24 cellular contexts compared by ENCODE assay signal in the genomic region with DNA sequence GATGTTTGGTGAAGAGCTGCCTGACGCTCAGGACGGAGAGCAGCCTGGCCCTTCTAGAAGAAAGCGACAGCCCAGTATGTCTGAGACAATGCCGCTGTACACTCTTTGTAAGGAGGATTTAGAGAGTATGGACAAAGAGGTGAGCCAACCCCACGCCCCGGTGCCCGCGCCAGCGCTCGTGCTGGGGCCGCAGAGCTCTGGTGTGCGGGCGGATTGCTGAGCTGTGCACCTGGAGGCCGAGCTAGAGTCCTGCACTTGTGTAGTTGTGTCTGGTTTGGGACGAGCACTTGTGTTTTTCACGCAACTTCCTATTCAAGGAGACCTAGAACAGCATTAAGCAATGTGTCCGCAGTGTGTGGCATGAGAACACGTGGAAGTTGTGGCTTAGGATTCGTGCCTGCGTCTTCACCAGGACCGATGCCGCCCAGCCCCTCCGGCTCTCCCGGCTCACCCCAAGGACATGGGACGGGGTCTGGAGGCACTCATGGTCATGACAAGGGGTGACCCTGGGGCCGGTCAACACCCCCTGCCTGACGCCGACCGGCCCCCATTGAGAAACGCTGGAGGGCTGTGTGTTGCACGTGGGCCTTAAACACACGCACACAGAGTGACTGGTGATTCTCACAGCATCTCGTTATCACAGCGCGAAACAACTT.
"Had no signal": no experiment of that assay in that cellular context is flagged by ENCODE, and none has a peak within 500 bp of the region (broad histone marks: within the 10 kb centered on the region; RNA-seq: fewer than 3 reads in every experiment).

No MANE protein-coding gene starts in this region.

- H3K9me3 Mint-ChIP-seq: effector memory CD8-positive, alpha-beta T cell had no signal

- H3K4me1 ChIP-seq: colonic mucosa, foreskin keratinocyte, gastroesophageal sphincter, heart left ventricle, lower lobe of right lung had no signal

- ATAC-seq: effector memory CD8-positive, alpha-beta T cell; foreskin keratinocyte; gastroesophageal sphincter; left colon; left lobe of liver; left ventricle myocardium superior; lower lobe of right lung; mucosa of descending colon had no signal

- H3K9me3 ChIP-seq: colonic mucosa, lower lobe of right lung had no signal

- H3K27ac Mint-ChIP-seq: dendritic cell treated with granulocyte-macrophage colony-stimulating factor and Interleukin-4, amounts not matched to agents 40 ng/mL and 50 ng/mL, for 4 days; endodermal cell; immature natural killer cell; mesothelial cell of epicardium; naive B cell had no signal

- DNase-seq: colonic mucosa; cortex of kidney; effector CD8-positive, alpha-beta T cell; effector memory CD8-positive, alpha-beta T cell; endodermal cell; foreskin keratinocyte; hypothalamus; immature natural killer cell; islet precursor cell; kidney; kidney glomerular epithelial cell; left colon; left ventricle myocardium superior; lower lobe of right lung; mesenchymal stem cell; mucosa of descending colon; naive B cell had no signal

- H3K27me3 Mint-ChIP-seq: dendritic cell treated with granulocyte-macrophage colony-stimulating factor and Interleukin-4, amounts not matched to agents 40 ng/mL and 50 ng/mL, for 4 days; effector memory CD8-positive, alpha-beta T cell; naive B cell had no signal

- H3K4me1 Mint-ChIP-seq: endodermal cell, mesothelial cell of epicardium had no signal

- H3K4me3 Mint-ChIP-seq: dendritic cell treated with granulocyte-macrophage colony-stimulating factor and Interleukin-4, amounts not matched to agents 40 ng/mL and 50 ng/mL, for 4 days; effector memory CD8-positive, alpha-beta T cell; endodermal cell; immature natural killer cell; mesothelial cell of epicardium; naive B cell had no signal

- H3K27me3 ChIP-seq: colonic mucosa, esophagus muscularis mucosa, foreskin keratinocyte, gastroesophageal sphincter, heart left ventricle, hepatocyte had no signal

- H3K27ac ChIP-seq: colonic mucosa, esophagus muscularis mucosa, foreskin keratinocyte, gastroesophageal sphincter, heart left ventricle, hepatocyte, lower lobe of right lung had no signal

- H3K4me3 ChIP-seq: colonic mucosa, esophagus muscularis mucosa, gastroesophageal sphincter, heart left ventricle, hepatocyte, lower lobe of right lung, mucosa of descending colon had no signal
